Comparison of ENCODE assay signal across 10 cellular contexts in genomic region chr11:94127632-94128031, GRCh38. TPM values are rescaled to one million over a fixed set of nuclear protein-coding genes. Genes with fewer than 3 reads are reported as not detected.
DNase-seq lines count a peak whose midpoint lies in the region; ATAC-seq and TF ChIP-seq lines count a peak whose summit lies in the region.
"Had no signal": no experiment of that assay in that cellular context is flagged by ENCODE, and none has a peak within 500 bp of the region (broad histone marks: within the 10 kb centered on the region; RNA-seq: fewer than 3 reads in every experiment).

No MANE protein-coding gene starts in this region.

- H3K36me3 Mint-ChIP-seq in activated CD4-positive, alpha-beta T cell treated with anti-CD3 and anti-CD28 coated beads, Interleukin-2, amount 10 ng/mL, durations not matched to agents 24 days and 14 days (ENCODE audit: low read depth): no peaks in the 10 kb centered on the region

- H3K9me3 Mint-ChIP-seq in activated CD4-positive, alpha-beta T cell treated with anti-CD3 and anti-CD28 coated beads, Interleukin-2, amount 10 ng/mL, durations not matched to agents 24 days and 14 days: no peaks in the 10 kb centered on the region

- TF ChIP-seq CTCF in SU-DHL-6 (IDR thresholded peaks at IDR 0.05; ENCODE audit: insufficient read depth, low read length, poor library complexity, severe bottlenecking) (no peak), fibroblast of mammary gland (conservative IDR thresholded peaks at IDR 0.05; ENCODE audit: control insufficient read depth, insufficient read depth, low read depth, low read length) (no peak), spleen (IDR thresholded peaks at IDR 0.05 in 8 of 11, conservative IDR thresholded peaks at IDR 0.05 in 3 of 11) (no peak)

- H3K27ac ChIP-seq in SU-DHL-6 (ENCODE audit: low read depth, low read length): no peak overlapping the region
- H3K27ac ChIP-seq in spleen: peak overlapping the region in 5 of 8 donors; percentile 88 to 95 (median 92)

- H3K36me3 ChIP-seq in SU-DHL-6 (ENCODE audit: low read length): no peaks in the 10 kb centered on the region
- no peaks in the 10 kb centered on the region for H3K36me3 ChIP-seq in spleen

- H3K27ac Mint-ChIP-seq in activated CD4-positive, alpha-beta T cell treated with anti-CD3 and anti-CD28 coated beads, Interleukin-2, amount 10 ng/mL, durations not matched to agents 24 days and 14 days: peak overlapping the region; percentile 88

- H3K4me1 Mint-ChIP-seq in activated CD4-positive, alpha-beta T cell treated with anti-CD3 and anti-CD28 coated beads, Interleukin-2, amount 10 ng/mL, durations not matched to agents 24 days and 14 days: peaks cover 13% of the 10 kb centered on the region

- peaks cover 28% of the 10 kb centered on the region for H3K79me2 ChIP-seq in SU-DHL-6 (ENCODE audit: insufficient read depth, low read length)

- H3K4me3 Mint-ChIP-seq in activated CD4-positive, alpha-beta T cell treated with anti-CD3 and anti-CD28 coated beads, Interleukin-2, amount 10 ng/mL, durations not matched to agents 24 days and 14 days: no peak overlapping the region

- H3F3A ChIP-seq in SU-DHL-6 (ENCODE audit: insufficient read depth): no peaks in the 10 kb centered on the region

- ATAC-seq in GM18909 (IDR thresholded peaks at IDR 0.05; ENCODE audit: poor library complexity, unreplicated experiment) (no peak), HG03354 (IDR thresholded peaks at IDR 0.05; ENCODE audit: poor library complexity, severe bottlenecking, unreplicated experiment) (no peak)

- H4K20me1 ChIP-seq in SU-DHL-6 (ENCODE audit: low read depth, low read length): no peaks in the 10 kb centered on the region; the same call in 1 of the 2 replicates

- H3K4me1 ChIP-seq in spleen: peaks cover 23 to 53% (median 37%) of the 10 kb centered on the region in 6 donors

- H3K4me3 ChIP-seq in SU-DHL-6 (ENCODE audit: insufficient read depth, low read length, poor library complexity, severe bottlenecking) (peak overlapping the region; percentile 79), fibroblast of mammary gland (ENCODE audit: control insufficient read depth, low read depth, low read length) (peak overlapping the region; percentile 85), spleen (peak overlapping the region in 6 of 8 donors; percentile 63 to 98 (median 92))

- H3K27me3 ChIP-seq in SU-DHL-6 (ENCODE audit: low read length): no peaks in the 10 kb centered on the region
- H3K27me3 ChIP-seq in spleen (replicated peaks in 1 of 7): no peaks in the 10 kb centered on the region

- no peak for TF ChIP-seq POLR2A in spleen (IDR thresholded peaks at IDR 0.05)

- no peak for DNase-seq in activated CD4-positive, alpha-beta T cell treated with anti-CD3 and anti-CD28 coated beads, Interleukin-2, amount 10 ng/mL, durations not matched to agents 24 days and 14 days
- no peak for DNase-seq in activated CD4-positive, alpha-beta T cell treated with anti-CD3 and anti-CD28 coated beads for 4 hours
- no peak for DNase-seq in fibroblast of mammary gland (ENCODE audit: low read depth)
- DNase-seq in spleen: no peak
- DNase-seq in activated effector memory CD4-positive, alpha-beta T cell treated with Interleukin-2 at 50 U/mL for 16 hours: no peak
- DNase-seq: AML-193; NK-92 treated with Interleukin-12 subunit alpha and Interleukin-12 subunit beta, amount 100 ng/mL, for 24 hours had no signal

- H3K27me3 Mint-ChIP-seq in activated CD4-positive, alpha-beta T cell treated with anti-CD3 and anti-CD28 coated beads, Interleukin-2, amount 10 ng/mL, durations not matched to agents 24 days and 14 days: no peaks in the 10 kb centered on the region

- intact Hi-C loops in activated CD4-positive, alpha-beta T cell treated with anti-CD3 and anti-CD28 coated beads, Interleukin-2, amount 10 ng/mL, durations not matched to agents 24 days and 14 days (cut with micrococcal nuclease): loop anchor here (2.0 to 5.0 kb wide), 3 partner anchors 365 to 941 kb away; partner anchors contain the start of genes ANKRD49, FUT4 and MRE11
- intact Hi-C loops in spleen (cut with DNase I; ENCODE audit: low total_unique reads): no loop called here

- no peak overlapping the region for H2AFZ ChIP-seq in SU-DHL-6 (ENCODE audit: low read depth, low read length, severe bottlenecking)

- H3K9me3 ChIP-seq in SU-DHL-6 (ENCODE audit: insufficient read depth, low read length): no peaks in the 10 kb centered on the region
- H3K9me3 ChIP-seq in spleen: no peaks in the 10 kb centered on the region

- no peaks in the 10 kb centered on the region for H3K9me2 ChIP-seq in SU-DHL-6 (replicated peaks; ENCODE audit: insufficient read depth, low read length)

- H3K4me2 ChIP-seq in SU-DHL-6 (ENCODE audit: low read depth, low read length, poor library complexity, severe bottlenecking): peak overlapping the region; percentile 90

- H3K9ac ChIP-seq in SU-DHL-6 (ENCODE audit: low read length): peak overlapping the region; percentile 83

RNA-seq across cellular contexts. Expression of gene PANX1, which starts 1.0 kb away (rescaled TPM):
- 19.7 and 20.5 TPM in 2 replicates for total RNA-seq in activated CD4-positive, alpha-beta T cell treated with anti-CD3 and anti-CD28 coated beads, Interleukin-2, amount 10 ng/mL, durations not matched to agents 24 days and 14 days
- total RNA-seq in spleen: 10 to 100 TPM in 6 of 7 donors, 1 to 10 TPM in 1; 9.3 to 15.1 (median 13.5) TPM
- 1 to 10 TPM; 1.6 to 3.7 (median 2.5) TPM for polyA plus RNA-seq in spleen
